Comparison of ENCODE assay signal across 1 cellular context in the genomic region with DNA sequence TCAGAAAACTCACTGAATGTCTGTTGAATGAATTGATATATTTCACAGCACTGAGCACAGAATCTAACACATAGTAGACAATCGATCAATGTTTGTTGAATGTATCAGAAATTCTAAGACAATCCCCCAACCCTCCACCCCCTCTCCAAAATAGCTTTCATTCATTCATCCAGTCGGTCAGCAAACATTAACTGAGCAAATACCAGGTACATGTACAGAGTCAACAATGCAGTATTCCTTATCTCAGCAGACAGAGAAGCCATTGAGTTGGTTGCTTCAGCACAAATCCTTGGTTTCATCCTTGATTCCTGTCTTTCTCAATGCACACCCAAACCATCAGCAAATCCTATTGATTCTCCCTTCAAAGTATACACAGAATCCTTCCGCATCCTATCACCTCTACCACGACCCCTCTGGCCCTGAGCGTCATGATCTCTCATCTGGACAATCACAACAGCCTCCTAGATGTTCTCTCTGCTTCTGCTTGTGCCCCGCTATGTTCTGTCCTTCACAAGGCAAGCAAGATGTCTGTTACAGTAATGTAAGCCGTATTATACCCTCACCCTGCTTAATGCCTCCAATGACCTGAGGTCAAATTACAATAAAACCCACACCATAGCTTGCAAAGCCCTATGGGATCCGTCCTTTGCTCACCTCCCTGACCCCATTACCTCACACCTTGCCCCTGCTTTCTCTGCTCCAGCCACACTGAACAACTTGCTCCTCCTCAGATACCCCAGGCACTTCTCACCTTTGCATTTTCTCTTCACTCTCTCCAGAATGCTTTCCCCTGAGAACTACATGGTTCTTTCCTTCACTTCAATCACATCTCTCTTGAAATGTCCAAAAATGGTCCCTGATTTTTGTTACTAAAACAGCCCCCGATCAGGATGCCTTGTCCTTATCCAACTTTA.
A peak's percentile ranks its signal among the peaks of the same experiment; 100 is the strongest.
TF ChIP-seq lines count a peak whose summit lies in the region.

No MANE protein-coding gene starts in this region.

TF ChIP-seq in HepG2, 621 proteins besides CTCF, POLR2A, EP300 and RAD21 (continued from another document and continues in another):
- TF ChIP-seq HOXA9 (CRISPR knock-in tag; IDR thresholded peaks at IDR 0.05; ENCODE audit: borderline replicate concordance): peak; percentile 30; the same call in 1 of the 2 replicates
- TF ChIP-seq XBP1 (CRISPR knock-in tag; IDR thresholded peaks at IDR 0.05): no peak
- TF ChIP-seq CEBPG (CRISPR knock-in tag; IDR thresholded peaks at IDR 0.05): peak; percentile 91
- no peak for TF ChIP-seq SNAPC2 (CRISPR knock-in tag; IDR thresholded peaks at IDR 0.05)
- TF ChIP-seq BCL6 (CRISPR knock-in tag; IDR thresholded peaks at IDR 0.05): peak; percentile 96
- TF ChIP-seq REL (CRISPR knock-in tag; conservative IDR thresholded peaks at IDR 0.05): no peak
- peak; percentile 83; the same call in 1 of the 2 replicates for TF ChIP-seq MIXL1 (CRISPR knock-in tag; IDR thresholded peaks at IDR 0.05)
- TF ChIP-seq DNMT3B (CRISPR knock-in tag; conservative IDR thresholded peaks at IDR 0.05): peak; percentile 82; the same call in 1 of the 2 replicates
- TF ChIP-seq, protein P1, sequence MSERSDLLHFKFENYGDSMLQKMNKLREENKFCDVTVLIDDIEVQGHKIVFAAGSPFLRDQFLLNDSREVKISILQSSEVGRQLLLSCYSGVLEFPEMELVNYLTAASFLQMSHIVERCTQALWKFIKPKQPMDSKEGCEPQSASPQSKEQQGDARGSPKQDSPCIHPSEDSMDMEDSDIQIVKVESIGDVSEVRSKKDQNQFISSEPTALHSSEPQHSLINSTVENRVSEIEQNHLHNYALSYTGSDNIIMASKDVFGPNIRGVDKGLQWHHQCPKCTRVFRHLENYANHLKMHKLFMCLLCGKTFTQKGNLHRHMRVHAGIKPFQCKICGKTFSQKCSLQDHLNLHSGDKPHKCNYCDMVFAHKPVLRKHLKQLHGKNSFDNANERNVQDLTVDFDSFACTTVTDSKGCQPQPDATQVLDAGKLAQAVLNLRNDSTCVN (CRISPR knock-in tag; IDR thresholded peaks at IDR 0.05; ENCODE audit: borderline replicate concordance): no peak
- TF ChIP-seq DMAP1 (CRISPR knock-in tag; IDR thresholded peaks at IDR 0.05): peak; percentile 36; the same call in 1 of the 2 replicates
- peak; percentile 87; the same call in 1 of the 2 replicates for TF ChIP-seq RXRA (CRISPR knock-in tag; IDR thresholded peaks at IDR 0.05)
- no peak for TF ChIP-seq MTF2 (CRISPR knock-in tag; IDR thresholded peaks at IDR 0.05; ENCODE audit: borderline replicate concordance)
- TF ChIP-seq JUND (CRISPR knock-in tag; IDR thresholded peaks at IDR 0.05): peak; percentile 77; the same call in 1 of the 2 replicates
- no peak for TF ChIP-seq SRSF1 (optimal IDR thresholded peaks at IDR 0.05; ENCODE audit: low read depth, low read length)
- TF ChIP-seq TGIF2 (CRISPR knock-in tag; IDR thresholded peaks at IDR 0.05): peak; percentile 80
- TF ChIP-seq ZNF24 (IDR thresholded peaks at IDR 0.05): peak; percentile 91
- TF ChIP-seq ELF3 (CRISPR knock-in tag; IDR thresholded peaks at IDR 0.05): peak; percentile 93
- peak; percentile 50; the same call in 1 of the 2 replicates for TF ChIP-seq ARID4A (CRISPR knock-in tag; IDR thresholded peaks at IDR 0.05; ENCODE audit: borderline replicate concordance)
- TF ChIP-seq TAF1 (CRISPR knock-in tag; IDR thresholded peaks at IDR 0.05): peak; percentile 20; the same call in 1 of the 2 replicates
- no peak for TF ChIP-seq SATB2 (CRISPR knock-in tag; IDR thresholded peaks at IDR 0.05)
- TF ChIP-seq HOXA3 (CRISPR knock-in tag; IDR thresholded peaks at IDR 0.05): peak; percentile 82
- 0 out of 2 replicates have a peak, but pooled peaks have one; percentile 64 for TF ChIP-seq ZNF335 (CRISPR knock-in tag; IDR thresholded peaks at IDR 0.05)
- peak; percentile 86 for TF ChIP-seq SKI (IDR thresholded peaks at IDR 0.05; ENCODE audit: partially characterized antibody)
- TF ChIP-seq, protein P2, sequence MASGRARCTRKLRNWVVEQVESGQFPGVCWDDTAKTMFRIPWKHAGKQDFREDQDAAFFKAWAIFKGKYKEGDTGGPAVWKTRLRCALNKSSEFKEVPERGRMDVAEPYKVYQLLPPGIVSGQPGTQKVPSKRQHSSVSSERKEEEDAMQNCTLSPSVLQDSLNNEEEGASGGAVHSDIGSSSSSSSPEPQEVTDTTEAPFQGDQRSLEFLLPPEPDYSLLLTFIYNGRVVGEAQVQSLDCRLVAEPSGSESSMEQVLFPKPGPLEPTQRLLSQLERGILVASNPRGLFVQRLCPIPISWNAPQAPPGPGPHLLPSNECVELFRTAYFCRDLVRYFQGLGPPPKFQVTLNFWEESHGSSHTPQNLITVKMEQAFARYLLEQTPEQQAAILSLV (CRISPR knock-in tag; IDR thresholded peaks at IDR 0.05; ENCODE audit: borderline replicate concordance): 0 out of 2 replicates have a peak, but pooled peaks have one; percentile 63
- TF ChIP-seq ZNF652 (CRISPR knock-in tag; IDR thresholded peaks at IDR 0.05; ENCODE audit: borderline replicate concordance, low read depth): peak; percentile 47; the same call in 1 of the 2 replicates
- no peak for TF ChIP-seq CSRNP2 (CRISPR knock-in tag; conservative IDR thresholded peaks at IDR 0.05; ENCODE audit: low read depth)
- peak; percentile 51; the same call in 1 of the 2 replicates for TF ChIP-seq ZSCAN9 (CRISPR knock-in tag; IDR thresholded peaks at IDR 0.05; ENCODE audit: borderline replicate concordance)
- TF ChIP-seq, protein P3, sequence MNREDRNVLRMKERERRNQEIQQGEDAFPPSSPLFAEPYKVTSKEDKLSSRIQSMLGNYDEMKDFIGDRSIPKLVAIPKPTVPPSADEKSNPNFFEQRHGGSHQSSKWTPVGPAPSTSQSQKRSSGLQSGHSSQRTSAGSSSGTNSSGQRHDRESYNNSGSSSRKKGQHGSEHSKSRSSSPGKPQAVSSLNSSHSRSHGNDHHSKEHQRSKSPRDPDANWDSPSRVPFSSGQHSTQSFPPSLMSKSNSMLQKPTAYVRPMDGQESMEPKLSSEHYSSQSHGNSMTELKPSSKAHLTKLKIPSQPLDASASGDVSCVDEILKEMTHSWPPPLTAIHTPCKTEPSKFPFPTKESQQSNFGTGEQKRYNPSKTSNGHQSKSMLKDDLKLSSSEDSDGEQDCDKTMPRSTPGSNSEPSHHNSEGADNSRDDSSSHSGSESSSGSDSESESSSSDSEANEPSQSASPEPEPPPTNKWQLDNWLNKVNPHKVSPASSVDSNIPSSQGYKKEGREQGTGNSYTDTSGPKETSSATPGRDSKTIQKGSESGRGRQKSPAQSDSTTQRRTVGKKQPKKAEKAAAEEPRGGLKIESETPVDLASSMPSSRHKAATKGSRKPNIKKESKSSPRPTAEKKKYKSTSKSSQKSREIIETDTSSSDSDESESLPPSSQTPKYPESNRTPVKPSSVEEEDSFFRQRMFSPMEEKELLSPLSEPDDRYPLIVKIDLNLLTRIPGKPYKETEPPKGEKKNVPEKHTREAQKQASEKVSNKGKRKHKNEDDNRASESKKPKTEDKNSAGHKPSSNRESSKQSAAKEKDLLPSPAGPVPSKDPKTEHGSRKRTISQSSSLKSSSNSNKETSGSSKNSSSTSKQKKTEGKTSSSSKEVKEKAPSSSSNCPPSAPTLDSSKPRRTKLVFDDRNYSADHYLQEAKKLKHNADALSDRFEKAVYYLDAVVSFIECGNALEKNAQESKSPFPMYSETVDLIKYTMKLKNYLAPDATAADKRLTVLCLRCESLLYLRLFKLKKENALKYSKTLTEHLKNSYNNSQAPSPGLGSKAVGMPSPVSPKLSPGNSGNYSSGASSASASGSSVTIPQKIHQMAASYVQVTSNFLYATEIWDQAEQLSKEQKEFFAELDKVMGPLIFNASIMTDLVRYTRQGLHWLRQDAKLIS (CRISPR knock-in tag; IDR thresholded peaks at IDR 0.05): 0 out of 2 replicates have a peak, but pooled peaks have one; percentile 47
- no peak for TF ChIP-seq SMAD1 (CRISPR knock-in tag; IDR thresholded peaks at IDR 0.05; ENCODE audit: borderline replicate concordance, low read depth)
- TF ChIP-seq KAT8 (CRISPR knock-in tag; IDR thresholded peaks at IDR 0.05): peak; percentile 43; the same call in 1 of the 2 replicates
- TF ChIP-seq, protein P4, sequence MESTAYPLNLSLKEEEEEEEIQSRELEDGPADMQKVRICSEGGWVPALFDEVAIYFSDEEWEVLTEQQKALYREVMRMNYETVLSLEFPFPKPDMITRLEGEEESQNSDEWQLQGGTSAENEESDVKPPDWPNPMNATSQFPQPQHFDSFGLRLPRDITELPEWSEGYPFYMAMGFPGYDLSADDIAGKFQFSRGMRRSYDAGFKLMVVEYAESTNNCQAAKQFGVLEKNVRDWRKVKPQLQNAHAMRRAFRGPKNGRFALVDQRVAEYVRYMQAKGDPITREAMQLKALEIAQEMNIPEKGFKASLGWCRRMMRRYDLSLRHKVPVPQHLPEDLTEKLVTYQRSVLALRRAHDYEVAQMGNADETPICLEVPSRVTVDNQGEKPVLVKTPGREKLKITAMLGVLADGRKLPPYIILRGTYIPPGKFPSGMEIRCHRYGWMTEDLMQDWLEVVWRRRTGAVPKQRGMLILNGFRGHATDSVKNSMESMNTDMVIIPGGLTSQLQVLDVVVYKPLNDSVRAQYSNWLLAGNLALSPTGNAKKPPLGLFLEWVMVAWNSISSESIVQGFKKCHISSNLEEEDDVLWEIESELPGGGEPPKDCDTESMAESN (CRISPR knock-in tag; conservative IDR thresholded peaks at IDR 0.05): peak; percentile 64; the same call in 1 of the 2 replicates
- no peak for TF ChIP-seq ZNF543 (CRISPR knock-in tag; IDR thresholded peaks at IDR 0.05)
- TF ChIP-seq NFE2L2 (IDR thresholded peaks at IDR 0.05; ENCODE audit: low read length): no peak
- peak; percentile 90 for TF ChIP-seq SALL2 (CRISPR knock-in tag; IDR thresholded peaks at IDR 0.05)
- peak; percentile 98 for TF ChIP-seq FOXP4 (CRISPR knock-in tag; IDR thresholded peaks at IDR 0.05)
- no peak for TF ChIP-seq ARNT (IDR thresholded peaks at IDR 0.05)
- TF ChIP-seq CBX2 (IDR thresholded peaks at IDR 0.05; ENCODE audit: low read depth, low read length): no peak
- TF ChIP-seq CBX2 (CRISPR knock-in tag; IDR thresholded peaks at IDR 0.05; ENCODE audit: low read depth): no peak
- no peak for TF ChIP-seq ZNF780A (CRISPR knock-in tag; IDR thresholded peaks at IDR 0.05)
